In the genomic region with DNA sequence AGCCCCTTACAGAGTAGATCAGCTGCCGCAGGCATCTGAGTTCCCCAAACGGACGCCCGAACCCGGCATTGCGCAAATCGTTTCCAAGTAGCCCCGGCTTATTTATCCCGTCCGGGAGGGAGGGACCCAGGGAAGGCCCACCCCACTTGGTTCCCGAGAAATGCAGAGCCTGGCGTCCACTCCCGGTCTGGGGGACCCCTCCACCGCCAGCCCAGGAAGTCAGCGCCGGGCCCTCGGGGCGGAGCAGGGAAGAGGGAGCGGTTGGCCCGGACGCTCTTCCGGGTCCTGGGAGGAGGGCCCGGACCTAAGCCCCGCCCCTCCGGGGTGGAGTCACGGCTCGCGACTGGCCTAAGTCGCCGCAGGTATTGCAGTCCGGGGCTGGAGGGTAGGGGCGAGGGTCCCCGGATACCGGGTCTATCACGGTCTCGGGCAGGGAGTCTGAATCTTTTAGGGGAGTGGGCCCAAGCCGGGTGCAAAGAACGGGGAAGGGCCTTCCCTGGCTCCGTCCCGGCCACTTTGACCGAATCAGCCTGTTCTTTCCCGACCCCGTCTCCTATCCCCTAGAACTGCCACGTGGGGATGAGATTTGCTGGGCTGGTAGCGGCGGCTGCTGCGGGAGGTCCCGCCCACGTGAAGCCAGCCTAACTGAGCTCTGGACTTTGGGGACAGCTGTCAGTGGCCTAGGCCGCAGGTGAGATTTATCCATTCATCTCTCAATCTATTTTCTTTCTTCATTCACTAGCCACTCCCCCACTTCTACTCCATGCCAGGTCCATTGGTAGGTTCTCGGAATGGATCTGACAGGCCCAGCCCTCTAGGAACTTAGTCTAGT, we compare ENCODE assay signal across 1 cellular context.
TF ChIP-seq lines count a peak whose summit lies in the region.

A gene with protein sequence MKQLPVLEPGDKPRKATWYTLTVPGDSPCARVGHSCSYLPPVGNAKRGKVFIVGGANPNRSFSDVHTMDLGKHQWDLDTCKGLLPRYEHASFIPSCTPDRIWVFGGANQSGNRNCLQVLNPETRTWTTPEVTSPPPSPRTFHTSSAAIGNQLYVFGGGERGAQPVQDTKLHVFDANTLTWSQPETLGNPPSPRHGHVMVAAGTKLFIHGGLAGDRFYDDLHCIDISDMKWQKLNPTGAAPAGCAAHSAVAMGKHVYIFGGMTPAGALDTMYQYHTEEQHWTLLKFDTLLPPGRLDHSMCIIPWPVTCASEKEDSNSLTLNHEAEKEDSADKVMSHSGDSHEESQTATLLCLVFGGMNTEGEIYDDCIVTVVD (plus strand): TSS at position 327 of the 832 bp plus-strand sequence. CDS start 2,472 bp downstream, outside the sequence.

TF ChIP-seq in HepG2, 621 proteins besides CTCF, POLR2A, EP300 and RAD21 (continued from another document and continues in another):
- TF ChIP-seq, protein P1, sequence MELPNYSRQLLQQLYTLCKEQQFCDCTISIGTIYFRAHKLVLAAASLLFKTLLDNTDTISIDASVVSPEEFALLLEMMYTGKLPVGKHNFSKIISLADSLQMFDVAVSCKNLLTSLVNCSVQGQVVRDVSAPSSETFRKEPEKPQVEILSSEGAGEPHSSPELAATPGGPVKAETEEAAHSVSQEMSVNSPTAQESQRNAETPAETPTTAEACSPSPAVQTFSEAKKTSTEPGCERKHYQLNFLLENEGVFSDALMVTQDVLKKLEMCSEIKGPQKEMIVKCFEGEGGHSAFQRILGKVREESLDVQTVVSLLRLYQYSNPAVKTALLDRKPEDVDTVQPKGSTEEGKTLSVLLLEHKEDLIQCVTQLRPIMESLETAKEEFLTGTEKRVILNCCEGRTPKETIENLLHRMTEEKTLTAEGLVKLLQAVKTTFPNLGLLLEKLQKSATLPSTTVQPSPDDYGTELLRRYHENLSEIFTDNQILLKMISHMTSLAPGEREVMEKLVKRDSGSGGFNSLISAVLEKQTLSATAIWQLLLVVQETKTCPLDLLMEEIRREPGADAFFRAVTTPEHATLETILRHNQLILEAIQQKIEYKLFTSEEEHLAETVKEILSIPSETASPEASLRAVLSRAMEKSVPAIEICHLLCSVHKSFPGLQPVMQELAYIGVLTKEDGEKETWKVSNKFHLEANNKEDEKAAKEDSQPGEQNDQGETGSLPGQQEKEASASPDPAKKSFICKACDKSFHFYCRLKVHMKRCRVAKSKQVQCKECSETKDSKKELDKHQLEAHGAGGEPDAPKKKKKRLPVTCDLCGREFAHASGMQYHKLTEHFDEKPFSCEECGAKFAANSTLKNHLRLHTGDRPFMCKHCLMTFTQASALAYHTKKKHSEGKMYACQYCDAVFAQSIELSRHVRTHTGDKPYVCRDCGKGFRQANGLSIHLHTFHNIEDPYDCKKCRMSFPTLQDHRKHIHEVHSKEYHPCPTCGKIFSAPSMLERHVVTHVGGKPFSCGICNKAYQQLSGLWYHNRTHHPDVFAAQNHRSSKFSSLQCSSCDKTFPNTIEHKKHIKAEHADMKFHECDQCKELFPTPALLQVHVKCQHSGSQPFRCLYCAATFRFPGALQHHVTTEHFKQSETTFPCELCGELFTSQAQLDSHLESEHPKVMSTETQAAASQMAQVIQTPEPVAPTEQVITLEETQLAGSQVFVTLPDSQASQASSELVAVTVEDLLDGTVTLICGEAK (IDR thresholded peaks at IDR 0.05): no peak
- TF ChIP-seq, protein P1 (CRISPR knock-in tag; IDR thresholded peaks at IDR 0.05): no peak
- peak; percentile 29; the same call in 1 of the 2 replicates for TF ChIP-seq FOXK1 (CRISPR knock-in tag; IDR thresholded peaks at IDR 0.05; ENCODE audit: borderline replicate concordance, low read depth)
- TF ChIP-seq, protein P2, sequence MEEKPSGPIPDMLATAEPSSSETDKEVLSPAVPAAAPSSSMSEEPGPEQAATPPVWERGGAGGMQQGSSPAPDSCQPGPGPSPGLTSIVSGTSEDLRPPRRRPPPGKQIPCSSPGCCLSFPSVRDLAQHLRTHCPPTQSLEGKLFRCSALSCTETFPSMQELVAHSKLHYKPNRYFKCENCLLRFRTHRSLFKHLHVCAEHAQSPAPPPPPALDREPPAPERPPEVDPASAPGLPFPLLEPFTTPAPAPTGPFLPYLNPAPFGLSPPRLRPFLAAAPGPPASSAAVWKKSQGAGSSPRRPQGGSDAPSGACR (CRISPR knock-in tag; IDR thresholded peaks at IDR 0.05): no peak
- peak; percentile 60; the same call in 1 of the 2 replicates for TF ChIP-seq ZC3H13 (CRISPR knock-in tag; IDR thresholded peaks at IDR 0.05)
- TF ChIP-seq ZNF597 (CRISPR knock-in tag; IDR thresholded peaks at IDR 0.05): no peak
- TF ChIP-seq SRSF1 (optimal IDR thresholded peaks at IDR 0.05; ENCODE audit: low read depth, low read length): peak; percentile 56
- TF ChIP-seq, protein P3, sequence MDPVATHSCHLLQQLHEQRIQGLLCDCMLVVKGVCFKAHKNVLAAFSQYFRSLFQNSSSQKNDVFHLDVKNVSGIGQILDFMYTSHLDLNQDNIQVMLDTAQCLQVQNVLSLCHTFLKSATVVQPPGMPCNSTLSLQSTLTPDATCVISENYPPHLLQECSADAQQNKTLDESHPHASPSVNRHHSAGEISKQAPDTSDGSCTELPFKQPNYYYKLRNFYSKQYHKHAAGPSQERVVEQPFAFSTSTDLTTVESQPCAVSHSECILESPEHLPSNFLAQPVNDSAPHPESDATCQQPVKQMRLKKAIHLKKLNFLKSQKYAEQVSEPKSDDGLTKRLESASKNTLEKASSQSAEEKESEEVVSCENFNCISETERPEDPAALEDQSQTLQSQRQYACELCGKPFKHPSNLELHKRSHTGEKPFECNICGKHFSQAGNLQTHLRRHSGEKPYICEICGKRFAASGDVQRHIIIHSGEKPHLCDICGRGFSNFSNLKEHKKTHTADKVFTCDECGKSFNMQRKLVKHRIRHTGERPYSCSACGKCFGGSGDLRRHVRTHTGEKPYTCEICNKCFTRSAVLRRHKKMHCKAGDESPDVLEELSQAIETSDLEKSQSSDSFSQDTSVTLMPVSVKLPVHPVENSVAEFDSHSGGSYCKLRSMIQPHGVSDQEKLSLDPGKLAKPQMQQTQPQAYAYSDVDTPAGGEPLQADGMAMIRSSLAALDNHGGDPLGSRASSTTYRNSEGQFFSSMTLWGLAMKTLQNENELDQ (CRISPR knock-in tag; IDR thresholded peaks at IDR 0.05; ENCODE audit: borderline replicate concordance): no peak
- TF ChIP-seq MEF2D (CRISPR knock-in tag; IDR thresholded peaks at IDR 0.05): peak; percentile 49; the same call in 1 of the 2 replicates
- TF ChIP-seq MXD3 (CRISPR knock-in tag; IDR thresholded peaks at IDR 0.05): peak; percentile 80
- TF ChIP-seq RXRA (CRISPR knock-in tag; IDR thresholded peaks at IDR 0.05): peak; percentile 81
- TF ChIP-seq BHLHE40 (IDR thresholded peaks at IDR 0.05; ENCODE audit: low read length): no peak
- TF ChIP-seq WIZ (CRISPR knock-in tag; IDR thresholded peaks at IDR 0.05): no peak
- TF ChIP-seq NFE2 (CRISPR knock-in tag; IDR thresholded peaks at IDR 0.05): no peak
- TF ChIP-seq ZNF616 (CRISPR knock-in tag; IDR thresholded peaks at IDR 0.05; ENCODE audit: low read depth): 0 out of 2 replicates have a peak, but pooled peaks have one; percentile 53
- TF ChIP-seq PHF8 (CRISPR knock-in tag; IDR thresholded peaks at IDR 0.05): peak; percentile 88
- TF ChIP-seq SATB2 (CRISPR knock-in tag; IDR thresholded peaks at IDR 0.05): no peak
- TF ChIP-seq FOXJ3 (CRISPR knock-in tag; IDR thresholded peaks at IDR 0.05; ENCODE audit: borderline replicate concordance): 0 out of 2 replicates have a peak, but pooled peaks have one; percentile 39
- TF ChIP-seq MED1 (CRISPR knock-in tag; IDR thresholded peaks at IDR 0.05): peak; percentile 49; the same call in 1 of the 2 replicates
- no peak for TF ChIP-seq ZBTB33 (CRISPR knock-in tag; IDR thresholded peaks at IDR 0.05)
- TF ChIP-seq, protein P4, sequence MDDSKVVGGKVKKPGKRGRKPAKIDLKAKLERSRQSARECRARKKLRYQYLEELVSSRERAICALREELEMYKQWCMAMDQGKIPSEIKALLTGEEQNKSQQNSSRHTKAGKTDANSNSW (CRISPR knock-in tag; IDR thresholded peaks at IDR 0.05; ENCODE audit: borderline replicate concordance): peak; percentile 47; the same call in 1 of the 2 replicates
- peak; percentile 79 for TF ChIP-seq PHF21A (CRISPR knock-in tag; IDR thresholded peaks at IDR 0.05)
- TF ChIP-seq, protein P5, sequence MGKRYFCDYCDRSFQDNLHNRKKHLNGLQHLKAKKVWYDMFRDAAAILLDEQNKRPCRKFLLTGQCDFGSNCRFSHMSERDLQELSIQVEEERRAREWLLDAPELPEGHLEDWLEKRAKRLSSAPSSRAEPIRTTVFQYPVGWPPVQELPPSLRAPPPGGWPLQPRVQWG (CRISPR knock-in tag; IDR thresholded peaks at IDR 0.05; ENCODE audit: borderline replicate concordance, low read depth): no peak
- TF ChIP-seq, protein P6, sequence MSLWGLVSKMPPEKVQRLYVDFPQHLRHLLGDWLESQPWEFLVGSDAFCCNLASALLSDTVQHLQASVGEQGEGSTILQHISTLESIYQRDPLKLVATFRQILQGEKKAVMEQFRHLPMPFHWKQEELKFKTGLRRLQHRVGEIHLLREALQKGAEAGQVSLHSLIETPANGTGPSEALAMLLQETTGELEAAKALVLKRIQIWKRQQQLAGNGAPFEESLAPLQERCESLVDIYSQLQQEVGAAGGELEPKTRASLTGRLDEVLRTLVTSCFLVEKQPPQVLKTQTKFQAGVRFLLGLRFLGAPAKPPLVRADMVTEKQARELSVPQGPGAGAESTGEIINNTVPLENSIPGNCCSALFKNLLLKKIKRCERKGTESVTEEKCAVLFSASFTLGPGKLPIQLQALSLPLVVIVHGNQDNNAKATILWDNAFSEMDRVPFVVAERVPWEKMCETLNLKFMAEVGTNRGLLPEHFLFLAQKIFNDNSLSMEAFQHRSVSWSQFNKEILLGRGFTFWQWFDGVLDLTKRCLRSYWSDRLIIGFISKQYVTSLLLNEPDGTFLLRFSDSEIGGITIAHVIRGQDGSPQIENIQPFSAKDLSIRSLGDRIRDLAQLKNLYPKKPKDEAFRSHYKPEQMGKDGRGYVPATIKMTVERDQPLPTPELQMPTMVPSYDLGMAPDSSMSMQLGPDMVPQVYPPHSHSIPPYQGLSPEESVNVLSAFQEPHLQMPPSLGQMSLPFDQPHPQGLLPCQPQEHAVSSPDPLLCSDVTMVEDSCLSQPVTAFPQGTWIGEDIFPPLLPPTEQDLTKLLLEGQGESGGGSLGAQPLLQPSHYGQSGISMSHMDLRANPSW (CRISPR knock-in tag; IDR thresholded peaks at IDR 0.05; ENCODE audit: borderline replicate concordance): peak; percentile 17; the same call in 1 of the 2 replicates
- TF ChIP-seq ZNF737 (CRISPR knock-in tag; IDR thresholded peaks at IDR 0.05; ENCODE audit: borderline replicate concordance): no peak
- TF ChIP-seq TRIM24 (CRISPR knock-in tag; IDR thresholded peaks at IDR 0.05): no peak
- no peak for TF ChIP-seq HMG20A (CRISPR knock-in tag; IDR thresholded peaks at IDR 0.05; ENCODE audit: borderline replicate concordance)
